Comparison of ENCODE assay signal across 1 cellular context in genomic region chr2:55419514-55420243, GRCh38.
TF ChIP-seq lines count a peak whose summit lies in the region.

TSS of gene CCDC88A (minus strand) at chr2:55419856. CDS start at chr2:55419079, 777 bp downstream.

TF ChIP-seq in HEK293, 187 proteins besides CTCF, POLR2A, EP300 and RAD21 (continued from another document):
- TF ChIP-seq ZNF692 (tag by site-specific recombination; IDR thresholded peaks at IDR 0.05) (peak; percentile 92), ZNF239 (tag by site-specific recombination; IDR thresholded peaks at IDR 0.05) (peak; percentile 77; the same call in 1 of the 2 replicates), RBAK (tag by site-specific recombination; IDR thresholded peaks at IDR 0.05) (no peak), EGR2 (tag by site-specific recombination; IDR thresholded peaks at IDR 0.05; ENCODE audit: low read depth) (peak; percentile 79), ZNF354C (tag by site-specific recombination; IDR thresholded peaks at IDR 0.05; ENCODE audit: borderline replicate concordance, low read depth) (no peak), ZNF341 (tag by site-specific recombination; IDR thresholded peaks at IDR 0.05; ENCODE audit: low read depth) (peak; percentile 74), ZBTB21 (tag by site-specific recombination; IDR thresholded peaks at IDR 0.05) (peak; percentile 55; the same call in 1 of the 2 replicates), ZNF426 (tag by site-specific recombination; IDR thresholded peaks at IDR 0.05) (no peak), ZNF26 (tag by site-specific recombination; IDR thresholded peaks at IDR 0.05) (no peak), ATF2 (tag by site-specific recombination; IDR thresholded peaks at IDR 0.05; ENCODE audit: low read depth) (no peak; the same call in 1 of the 2 replicates), BCL11B (tag by site-specific recombination; IDR thresholded peaks at IDR 0.05; ENCODE audit: low read depth) (no peak; the same call in 1 of the 2 replicates), ZNF664 (tag by site-specific recombination; IDR thresholded peaks at IDR 0.05) (no peak; the same call in 1 of the 2 replicates), MEIS1 (CRISPR knock-in tag; IDR thresholded peaks at IDR 0.05; ENCODE audit: borderline replicate concordance) (no peak), ZNF571 (tag by site-specific recombination; IDR thresholded peaks at IDR 0.05) (no peak), ZNF677 (tag by site-specific recombination; IDR thresholded peaks at IDR 0.05) (peak; percentile 46; the same call in 1 of the 2 replicates), ZNF362 (tag by site-specific recombination; IDR thresholded peaks at IDR 0.05) (peak; percentile 39), OSR2 (tag by site-specific recombination; IDR thresholded peaks at IDR 0.05) (peak; percentile 54; the same call in 1 of the 2 replicates), MZF1 (tag by site-specific recombination; IDR thresholded peaks at IDR 0.05; ENCODE audit: borderline replicate concordance) (0 out of 2 replicates have a peak, but pooled peaks have one; percentile 24), TRIM28 (IDR thresholded peaks at IDR 0.05; ENCODE audit: borderline replicate concordance, low read length) (peak; percentile 28; the same call in 1 of the 2 replicates), ZNF433 (tag by site-specific recombination; IDR thresholded peaks at IDR 0.05; ENCODE audit: low read depth) (no peak), ZNF2 (tag by site-specific recombination; IDR thresholded peaks at IDR 0.05) (peak; percentile 83), ZBTB26 (tag by site-specific recombination; optimal IDR thresholded peaks at IDR 0.05) (peak; percentile 95), ZNF626 (tag by site-specific recombination; IDR thresholded peaks at IDR 0.05) (0 out of 2 replicates have a peak, but pooled peaks have one; percentile 20), ZNF639 (tag by site-specific recombination; IDR thresholded peaks at IDR 0.05) (peak; percentile 79), ZNF530 (tag by site-specific recombination; IDR thresholded peaks at IDR 0.05; ENCODE audit: low read depth) (no peak), ZNF777 (tag by site-specific recombination; IDR thresholded peaks at IDR 0.05; ENCODE audit: borderline replicate concordance) (peak; percentile 94), ZNF596 (tag by site-specific recombination; IDR thresholded peaks at IDR 0.05) (peak; percentile 74), SP2 (tag by site-specific recombination; IDR thresholded peaks at IDR 0.05) (peak; percentile 79), ZNF248 (tag by site-specific recombination; IDR thresholded peaks at IDR 0.05) (no peak), HIC1 (tag by site-specific recombination; IDR thresholded peaks at IDR 0.05) (peak; percentile 90), ZNF146 (tag by site-specific recombination; IDR thresholded peaks at IDR 0.05) (peak; percentile 97), ZNF280D (tag by site-specific recombination; IDR thresholded peaks at IDR 0.05) (0 out of 2 replicates have a peak, but pooled peaks have one; percentile 70), ZNF324 (tag by site-specific recombination; IDR thresholded peaks at IDR 0.05) (peak; percentile 89), HOXC10 (CRISPR knock-in tag; IDR thresholded peaks at IDR 0.05) (no peak), ZNF148 (tag by site-specific recombination; IDR thresholded peaks at IDR 0.05; ENCODE audit: borderline replicate concordance) (0 out of 2 replicates have a peak, but pooled peaks have one; percentile 64), ZNF623 (tag by site-specific recombination; IDR thresholded peaks at IDR 0.05) (peak; percentile 19; the same call in 1 of the 2 replicates), ZNF701 (tag by site-specific recombination; IDR thresholded peaks at IDR 0.05) (no peak), ZNF302 (tag by site-specific recombination; IDR thresholded peaks at IDR 0.05; ENCODE audit: low read depth) (0 out of 2 replicates have a peak, but pooled peaks have one; percentile 33), ZNF658 (tag by site-specific recombination; IDR thresholded peaks at IDR 0.05) (no peak), ZNF629 (tag by site-specific recombination; IDR thresholded peaks at IDR 0.05) (peak; percentile 72), ZSCAN30 (tag by site-specific recombination; IDR thresholded peaks at IDR 0.05) (peak; percentile 98)
